In genomic region chr11:126109941-126110731, GRCh38 we compare ENCODE assay signal across 13 cellular contexts. TPM values are rescaled to one million over a fixed set of nuclear protein-coding genes. Genes with fewer than 3 reads are reported as not detected.
DNase-seq lines count a peak whose midpoint lies in the region; ATAC-seq and TF ChIP-seq lines count a peak whose summit lies in the region.
"Had no signal": no experiment of that assay in that cellular context is flagged by ENCODE, and none has a peak within 500 bp of the region (broad histone marks: within the 10 kb centered on the region; RNA-seq: fewer than 3 reads in every experiment).

No MANE protein-coding gene starts in this region.

- no peaks in the 10 kb centered on the region for H3K4me1 Mint-ChIP-seq in activated T-helper 17 cell treated with anti-CD3 and anti-CD28 coated beads, Interleukin-2, amount 50 U/mL, for 72 hours
- H3K4me1 Mint-ChIP-seq: activated naive CD4-positive, alpha-beta T cell treated with anti-CD3 and anti-CD28 coated beads, Interleukin-2, amount 50 U/mL, for 24 hours had no signal

- no peaks in the 10 kb centered on the region for H3K27me3 Mint-ChIP-seq in activated T-helper 17 cell treated with anti-CD3 and anti-CD28 coated beads, Interleukin-2, amount 50 U/mL, for 72 hours
- H3K27me3 Mint-ChIP-seq: activated naive CD4-positive, alpha-beta T cell treated with anti-CD3 and anti-CD28 coated beads, Interleukin-2, amount 50 U/mL, for 24 hours had no signal

- H3K36me3 ChIP-seq in HEK293 (ENCODE audit: control insufficient read depth in 2 of 2, insufficient read depth in 1 of 2, low read length in 2 of 2), result no peaks in the 10 kb centered on the region
- H3K36me3 ChIP-seq: thyroid gland, WERI-Rb-1 had no signal

- peak; percentile 33 for DNase-seq in AG10803 (ENCODE audit: low read depth)
- peak; percentile 99 for DNase-seq in myocyte (ENCODE audit: low read depth)
- DNase-seq in HCEC 1CT, result no peak
- no peak for DNase-seq in NCI-H1417 (lab: John Stamatoyannopoulos, UW)
- DNase-seq: OCI-M1; stimulated activated CD4-positive, alpha-beta T cell treated with anti-CD3 and anti-CD28 coated beads, Interleukin-2, amount 100 ng/mL, for 48 hours; thyroid gland; WERI-Rb-1 had no signal

- no peaks in the 10 kb centered on the region for H3K9me3 Mint-ChIP-seq in activated T-helper 17 cell treated with anti-CD3 and anti-CD28 coated beads, Interleukin-2, amount 50 U/mL, for 72 hours
- H3K9me3 Mint-ChIP-seq: activated naive CD4-positive, alpha-beta T cell treated with anti-CD3 and anti-CD28 coated beads, Interleukin-2, amount 50 U/mL, for 24 hours had no signal

- no peak overlapping the region for H3K4me3 Mint-ChIP-seq in activated T-helper 17 cell treated with anti-CD3 and anti-CD28 coated beads, Interleukin-2, amount 50 U/mL, for 72 hours
- H3K4me3 Mint-ChIP-seq: activated naive CD4-positive, alpha-beta T cell treated with anti-CD3 and anti-CD28 coated beads, Interleukin-2, amount 50 U/mL, for 24 hours had no signal

- no peak overlapping the region for H3K27ac Mint-ChIP-seq in activated T-helper 17 cell treated with anti-CD3 and anti-CD28 coated beads, Interleukin-2, amount 50 U/mL, for 72 hours
- H3K27ac Mint-ChIP-seq: activated naive CD4-positive, alpha-beta T cell treated with anti-CD3 and anti-CD28 coated beads, Interleukin-2, amount 50 U/mL, for 24 hours had no signal

- POLR2A ChIA-PET in HEK293 (lab: Yijun Ruan, JAX), result interaction anchor here (1.2 kb wide), 1 partner anchor 101 kb away, joined by 3 read pairs; the partner anchor contains the start of genes FAM118B and RPUSD4

- ATAC-seq in activated T-helper 17 cell treated with anti-CD3 and anti-CD28 coated beads, Interleukin-2, amount 50 U/mL, for 72 hours (replicated peaks), result peak; percentile 93
- ATAC-seq in GM21447 (IDR thresholded peaks at IDR 0.05; ENCODE audit: unreplicated experiment) (no peak), HG03521 (IDR thresholded peaks at IDR 0.05; ENCODE audit: unreplicated experiment) (no peak)

- no peaks in the 10 kb centered on the region for H3K36me3 Mint-ChIP-seq in activated T-helper 17 cell treated with anti-CD3 and anti-CD28 coated beads, Interleukin-2, amount 50 U/mL, for 72 hours (ENCODE audit: low read depth)
- H3K36me3 Mint-ChIP-seq: activated naive CD4-positive, alpha-beta T cell treated with anti-CD3 and anti-CD28 coated beads, Interleukin-2, amount 50 U/mL, for 24 hours had no signal

- H3K4me3 ChIP-seq in AG10803 (ENCODE audit: low read length), result no peak overlapping the region
- H3K4me3 ChIP-seq in HEK293 (ENCODE audit: low read depth, low read length), result no peak overlapping the region
- H3K4me3 ChIP-seq: thyroid gland had no signal

- no peaks in the 10 kb centered on the region for H3K9me3 ChIP-seq in HEK293 (ENCODE audit: control insufficient read depth, insufficient read depth, low read depth, low read length)
- H3K9me3 ChIP-seq: thyroid gland had no signal

- no peak overlapping the region for H3K27ac ChIP-seq in HEK293 (ENCODE audit: extremely low read depth, low read depth, low read length)
- H3K27ac ChIP-seq: WERI-Rb-1 had no signal

- H3K4me1 ChIP-seq in HEK293 (ENCODE audit: control insufficient read depth, insufficient read depth, low read length), result peaks cover 11% of the 10 kb centered on the region

- CTCF ChIA-PET in HEK293 (lab: Yijun Ruan, JAX), result interaction anchor here (0.6 kb wide), 1 partner anchor 20 kb away, joined by 4 read pairs; no protein-coding TSS in a partner anchor

- TF ChIP-seq CTCF in AG10803 (conservative IDR thresholded peaks at IDR 0.05; ENCODE audit: low read length) (no peak), HEK293 (tag by site-specific recombination; IDR thresholded peaks at IDR 0.05) (no peak)

TF ChIP-seq in HEK293, 187 proteins besides CTCF, POLR2A, EP300 and RAD21:
- no peak for TF ChIP-seq ZNF426 (tag by site-specific recombination; IDR thresholded peaks at IDR 0.05)
- TF ChIP-seq ZFHX2 (tag by site-specific recombination; conservative IDR thresholded peaks at IDR 0.05), result peak; percentile 33; the same call in 1 of the 2 replicates
- TF ChIP-seq ZNF521 (tag by site-specific recombination; IDR thresholded peaks at IDR 0.05), result no peak
- TF ChIP-seq FEZF1 (tag by site-specific recombination; IDR thresholded peaks at IDR 0.05), result no peak
- no peak for TF ChIP-seq ZNF791 (tag by site-specific recombination; IDR thresholded peaks at IDR 0.05)
- no peak for TF ChIP-seq SCRT2 (tag by site-specific recombination; IDR thresholded peaks at IDR 0.05)
- no peak for TF ChIP-seq BCL11B (tag by site-specific recombination; IDR thresholded peaks at IDR 0.05; ENCODE audit: low read depth)
- no peak for TF ChIP-seq AEBP2 (tag by site-specific recombination; IDR thresholded peaks at IDR 0.05; ENCODE audit: borderline replicate concordance)
- no peak for TF ChIP-seq ZNF580 (tag by site-specific recombination; IDR thresholded peaks at IDR 0.05)
- TF ChIP-seq EGR2 (tag by site-specific recombination; IDR thresholded peaks at IDR 0.05; ENCODE audit: low read depth), result peak; percentile 36; the same call in 1 of the 2 replicates
- no peak for TF ChIP-seq ZBTB20 (tag by site-specific recombination; IDR thresholded peaks at IDR 0.05)
- TF ChIP-seq ZNF155 (tag by site-specific recombination; IDR thresholded peaks at IDR 0.05), result no peak
- no peak for TF ChIP-seq GFI1B (tag by site-specific recombination; IDR thresholded peaks at IDR 0.05)
- TF ChIP-seq ZNF324 (tag by site-specific recombination; IDR thresholded peaks at IDR 0.05), result no peak
- TF ChIP-seq ZSCAN4 (tag by site-specific recombination; IDR thresholded peaks at IDR 0.05), result no peak
- TF ChIP-seq PATZ1 (tag by site-specific recombination; IDR thresholded peaks at IDR 0.05), result no peak
- no peak for TF ChIP-seq ZNF529 (tag by site-specific recombination; IDR thresholded peaks at IDR 0.05; ENCODE audit: insufficient replicate concordance)
TF ChIP-seq in HEK293: peak in this region for 2.

RNA-seq across cellular contexts. Expression of gene CDON, which starts 47.5 kb away (rescaled TPM):
- 1 to 10 TPM; 1.8 to 2.6 TPM for total RNA-seq in activated T-helper 17 cell treated with anti-CD3 and anti-CD28 coated beads, Interleukin-2, amount 50 U/mL, for 72 hours
- total RNA-seq in myocyte, result 73.4 and 147 TPM in 2 replicates
- polyA plus RNA-seq in myocyte (2012), result 22.6 TPM

Comparison
In these comparisons a context has a peak if more than half of its experiments do, and no peak if none do; other contexts are left out.
1. DNase-seq: peak in AG10803 (single experiment) and myocyte (single experiment); none in HCEC 1CT (single experiment) and NCI-H1417 (0 of 3).
2. RNA of gene CDON, which starts 47.5 kb away (total RNA-seq): 73.4 to 147 TPM in myocyte; 1.8 to 2.6 TPM in activated T-helper 17 cell treated with anti-CD3 and anti-CD28 coated beads, Interleukin-2, amount 50 U/mL, for 72 hours; every median in the first group is over 10 times any median in the second.